Comparison of ENCODE assay signal across 19 cellular contexts in the genomic region with DNA sequence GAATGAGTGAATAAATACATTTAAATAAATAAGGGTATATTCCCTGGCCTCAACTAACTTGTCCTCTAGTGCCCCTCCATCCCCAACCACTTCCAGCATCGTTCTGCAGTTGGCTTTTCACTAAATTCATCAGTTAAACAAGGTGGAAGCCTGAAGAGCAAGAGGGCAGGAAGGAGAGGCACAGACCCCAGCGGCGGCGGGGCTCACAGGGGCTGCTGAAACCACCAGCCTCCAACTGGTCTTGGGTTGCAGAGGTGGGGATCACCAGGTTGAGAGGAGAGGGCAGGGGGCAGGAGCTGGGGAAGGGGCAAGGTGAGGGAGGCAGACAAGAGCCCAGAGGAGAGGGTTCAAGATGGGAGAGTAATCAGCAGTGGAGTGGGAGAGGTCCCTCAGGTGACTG. TPM values are rescaled to one million over a fixed set of nuclear protein-coding genes. Genes with fewer than 3 reads are reported as not detected.
DNase-seq lines count a peak whose midpoint lies in the region; ATAC-seq and TF ChIP-seq lines count a peak whose summit lies in the region.
"Had no signal": no experiment of that assay in that cellular context is flagged by ENCODE, and none has a peak within 500 bp of the region (broad histone marks: within the 10 kb centered on the region; RNA-seq: fewer than 3 reads in every experiment).

No MANE protein-coding gene starts in this region.

- no TSS peak for BruUV-seq in Calu3 (replicated peaks; lab: Mats Ljungman, UMichigan)

- H3K4me1 ChIP-seq in thyroid gland: peaks cover 74 to 97% of the 10 kb centered on the region in 2 donors
- peaks cover 0 to 4% of the 10 kb centered on the region in 2 experiments; a peak in 1 of 4 replicates for H3K4me1 ChIP-seq in SK-N-SH (ENCODE audit: control insufficient read depth in 1 of 2, insufficient read depth in 2 of 2, low read depth in 1 of 2, low read length in 1 of 2)
- H3K4me1 ChIP-seq: BE2C, HAP-1 had no signal

- ATAC-seq in WTC11: no peak
- ATAC-seq in HG02642 (IDR thresholded peaks at IDR 0.05; ENCODE audit: poor library complexity, unreplicated experiment): no peak

- no peak for TF ChIP-seq RAD21 in SK-N-SH (IDR thresholded peaks at IDR 0.05; ENCODE audit: low read length)

- no peak for TF ChIP-seq EP300 in SK-N-SH (IDR thresholded peaks at IDR 0.05; ENCODE audit: borderline replicate concordance in 1 of 2, low read depth in 1 of 2, low read length in 1 of 2)

- H3K36me3 Mint-ChIP-seq in Calu3 (ENCODE audit: insufficient read depth, unreplicated experiment): peaks cover 77% of the 10 kb centered on the region
- H3K36me3 Mint-ChIP-seq in WTC11: peaks cover 9% of the 10 kb centered on the region
- no peaks in the 10 kb centered on the region for H3K36me3 Mint-ChIP-seq in nephron (ENCODE audit: low read depth)

- no peaks in the 10 kb centered on the region for H3K9me3 ChIP-seq in thyroid gland
- H3K9me3 ChIP-seq in SK-N-SH: no peaks in the 10 kb centered on the region
- H3K9me3 ChIP-seq: BE2C, HAP-1 had no signal

- 92 to 93% methylated on average over 4 of the region's 4 CpGs for WGBS in thyroid gland, 2 donors
- WGBS in SK-N-SH (ENCODE audit: low lambda C conversion rate): 47% methylated on average over 4 of the region's 4 CpGs

- intact Hi-C loops in Calu3 (cut with micrococcal nuclease; ENCODE audit: unreplicated experiment) (loop anchor here (5.0 kb wide), 1 partner anchor 35 kb away; no protein-coding TSS in a partner anchor), thyroid gland (cut with DNase I) (no loop called here)

- H3K27me3 ChIP-seq in thyroid gland (no peaks in the 10 kb centered on the region), SK-N-SH (ENCODE audit: insufficient read depth) (no peaks in the 10 kb centered on the region)
- H3K27me3 ChIP-seq: BE2C had no signal

- no peaks in the 10 kb centered on the region for H3K36me3 ChIP-seq in thyroid gland
- H3K36me3 ChIP-seq in SK-N-SH (replicated peaks in 1 of 2; ENCODE audit: control insufficient read depth in 1 of 2, insufficient read depth in 2 of 2, low read length in 1 of 2): no peaks in the 10 kb centered on the region
- H3K36me3 ChIP-seq: BE2C, HAP-1 had no signal

- H3K27ac ChIP-seq in thyroid gland (peak overlapping the region in 2 of 3 donors; percentile 85 to 91), SK-N-SH (ENCODE audit: low read depth in 2 of 2, low read length in 1 of 2) (no peak overlapping the region)
- H3K27ac ChIP-seq: KMS-11 had no signal

- no peak for TF ChIP-seq CTCF in Calu3 (IDR thresholded peaks at IDR 0.05; ENCODE audit: unreplicated experiment)
- no peak for TF ChIP-seq CTCF in WTC11 (IDR thresholded peaks at IDR 0.05)
- TF ChIP-seq CTCF in nephron (IDR thresholded peaks at IDR 0.05; ENCODE audit: unreplicated experiment in 3 of 3): no peak
- no peak for TF ChIP-seq CTCF in thyroid gland (IDR thresholded peaks at IDR 0.05)
- TF ChIP-seq CTCF in SK-N-SH (IDR thresholded peaks at IDR 0.05): no peak

- POLR2A ChIA-PET in WTC11 (lab: Charles Lee): no interaction called here
- POLR2A ChIA-PET in SK-N-SH (lab: Yijun Ruan, JAX): no interaction called here

- H3K9me2 ChIP-seq in SK-N-SH: no peaks in the 10 kb centered on the region

- H3K9me3 Mint-ChIP-seq in Calu3 (ENCODE audit: low read depth, unreplicated experiment) (no peaks in the 10 kb centered on the region), WTC11 (no peaks in the 10 kb centered on the region), nephron (no peaks in the 10 kb centered on the region)

- no peak for TF ChIP-seq POLR2A in thyroid gland (IDR thresholded peaks at IDR 0.05)

- H2AFZ ChIP-seq in SK-N-SH (ENCODE audit: low read depth): no peak overlapping the region

- H3K4me1 Mint-ChIP-seq in Calu3 (ENCODE audit: low read depth, unreplicated experiment) (peaks cover 93% of the 10 kb centered on the region), WTC11 (peaks cover 76% of the 10 kb centered on the region), nephron (peaks cover 33% of the 10 kb centered on the region)

- H3K27ac Mint-ChIP-seq in Calu3 (ENCODE audit: unreplicated experiment) (peak overlapping the region; percentile 97), WTC11 (peak overlapping the region; percentile 91), nephron (peak overlapping the region in 2 of 3 experiments; percentile 32 to 58)

- H3K4me3 Mint-ChIP-seq in Calu3 (ENCODE audit: low read depth, unreplicated experiment) (peak overlapping the region; percentile 62), WTC11 (no peak overlapping the region), nephron (no peak overlapping the region)

- H3K4me3 ChIP-seq in thyroid gland (replicated peaks in 1 of 3) (no peak overlapping the region), SK-N-SH (ENCODE audit: low read depth in 2 of 2, low read length in 1 of 2) (no peak overlapping the region)
- H3K4me3 ChIP-seq: HAP-1 had no signal

- H3K79me2 ChIP-seq in SK-N-SH (ENCODE audit: insufficient read depth): no peaks in the 10 kb centered on the region

- no peak overlapping the region for H3K9ac ChIP-seq in SK-N-SH
- H3K9ac ChIP-seq: KMS-11 had no signal

- DNase-seq in Calu3 (no peak), WTC11 (ENCODE audit: low spot score) (no peak), thyroid gland (no peak), NK-92 (lab: John Stamatoyannopoulos, UW; ENCODE audit: unreplicated experiment) (no peak), SK-N-SH (no peak)
- DNase-seq: BE2C, DMS79, NCI-H1105, NCI-H2081, NCI-H2171, NCI-H524 treated with DMSO at 0.1 percent for 48 hours, NCI-H82, OCI-M1, Right ventricle myocardium superior had no signal

- H3K4me2 ChIP-seq in SK-N-SH: no peak overlapping the region
- H3K4me2 ChIP-seq: KMS-11 had no signal

- H4K20me1 ChIP-seq in SK-N-SH (ENCODE audit: insufficient read depth): no peaks in the 10 kb centered on the region

- CTCF ChIA-PET in Calu3 (lab: Charles Lee) (interaction anchor here (0.6 to 1.2 kb wide), 3 partner anchors 14 to 25 kb away, joined by 3 to 4 read pairs (median 3); no protein-coding TSS in a partner anchor), WTC11 (lab: Charles Lee) (interaction anchor here (0.9 to 10.7 kb wide), 5 partner anchors 11 to 205 kb away, joined by 3 to 122 read pairs (median 16); no protein-coding TSS in a partner anchor), SK-N-SH (lab: Yijun Ruan, JAX) (interaction anchor here (0.9 to 3.0 kb wide), 4 partner anchors 12 to 108 kb away, joined by 3 to 10 read pairs (median 6); no protein-coding TSS in a partner anchor)

- H3K27me3 Mint-ChIP-seq in Calu3 (ENCODE audit: unreplicated experiment) (no peaks in the 10 kb centered on the region), WTC11 (ENCODE audit: low read depth) (no peaks in the 10 kb centered on the region), nephron (ENCODE audit: low read depth) (peaks cover 13% of the 10 kb centered on the region)

- H3F3A ChIP-seq in SK-N-SH (replicated peaks; ENCODE audit: insufficient read depth): no peaks in the 10 kb centered on the region

TF ChIP-seq in WTC11, 78 proteins besides CTCF, POLR2A, EP300 and RAD21 (continues in another document):
- TF ChIP-seq NFATC4 (CRISPR knock-in tag; IDR thresholded peaks at IDR 0.05): no peak
- TF ChIP-seq TEAD1 (CRISPR knock-in tag; IDR thresholded peaks at IDR 0.05): no peak
- TF ChIP-seq ZSCAN18 (CRISPR knock-in tag; IDR thresholded peaks at IDR 0.05): no peak
- TF ChIP-seq OVOL2 (CRISPR knock-in tag; IDR thresholded peaks at IDR 0.05; ENCODE audit: borderline replicate concordance): no peak
- TF ChIP-seq ZNF416 (CRISPR knock-in tag; IDR thresholded peaks at IDR 0.05): no peak
- no peak for TF ChIP-seq NR3C1 (CRISPR knock-in tag; conservative IDR thresholded peaks at IDR 0.05; ENCODE audit: low read depth)

TF ChIP-seq in SK-N-SH, 30 proteins besides CTCF, POLR2A, EP300 and RAD21 (continues in another document):
- no peak for TF ChIP-seq SIN3A (IDR thresholded peaks at IDR 0.05; ENCODE audit: borderline replicate concordance, low read depth, low read length)
- TF ChIP-seq MXI1 (IDR thresholded peaks at IDR 0.05; ENCODE audit: low read depth, low read length): no peak
- TF ChIP-seq GATA2 (CRISPR knock-in tag; IDR thresholded peaks at IDR 0.05): no peak
- TF ChIP-seq TAF1 (IDR thresholded peaks at IDR 0.05; ENCODE audit: borderline replicate concordance, low read depth, low read length): no peak
- no peak for TF ChIP-seq CHD2 (IDR thresholded peaks at IDR 0.05; ENCODE audit: low read length, partially characterized antibody)
- no peak for TF ChIP-seq FOSL2 (IDR thresholded peaks at IDR 0.05; ENCODE audit: borderline replicate concordance, low read depth)
- no peak for TF ChIP-seq MEF2A (IDR thresholded peaks at IDR 0.05; ENCODE audit: borderline replicate concordance, low read depth)
- no peak for TF ChIP-seq TEAD4 (IDR thresholded peaks at IDR 0.05; ENCODE audit: borderline replicate concordance, insufficient read depth)
- TF ChIP-seq REST (IDR thresholded peaks at IDR 0.05; ENCODE audit: low read depth, low read length): no peak

RNA-seq across cellular contexts. Expression of gene KCNK5, which starts 27.1 kb away (rescaled TPM):
- total RNA-seq in Calu3 (2022) (62.4 and 77.5 TPM in 2 replicates), WTC11 (2021) (31.7 to 41.8 TPM (median 34.3 TPM) in 3 replicates), thyroid gland (10 to 100 TPM in 3 of 4 donors, 1 to 10 TPM in 1; 9.2 to 14.3 (median 13.0) TPM)
- 0.03 TPM in 1 of 2 replicates, not detected in the other for polyA plus RNA-seq in SK-N-SH (2012; rRNA removed)
- 0.03 and 0.05 TPM in 2 replicates for polyA plus RNA-seq in SK-N-SH (2012; cell fraction: cytosol; rRNA removed)
- polyA plus RNA-seq in SK-N-SH (2012; cell fraction: nucleus; rRNA removed): 0.04 TPM in 2 replicates
- total RNA-seq: A673 had no signal

Comparison
In these comparisons a context has a peak if more than half of its experiments do, and no peak if none do; other contexts are left out.
1. H3K27ac Mint-ChIP-seq: peak in every context shown above with its lines; median percentile 97 in Calu3; 91 in WTC11; 45 in nephron.
2. H3K27ac ChIP-seq: peak in thyroid gland (2 of 3); none in SK-N-SH (0 of 2).